In the genomic region with DNA sequence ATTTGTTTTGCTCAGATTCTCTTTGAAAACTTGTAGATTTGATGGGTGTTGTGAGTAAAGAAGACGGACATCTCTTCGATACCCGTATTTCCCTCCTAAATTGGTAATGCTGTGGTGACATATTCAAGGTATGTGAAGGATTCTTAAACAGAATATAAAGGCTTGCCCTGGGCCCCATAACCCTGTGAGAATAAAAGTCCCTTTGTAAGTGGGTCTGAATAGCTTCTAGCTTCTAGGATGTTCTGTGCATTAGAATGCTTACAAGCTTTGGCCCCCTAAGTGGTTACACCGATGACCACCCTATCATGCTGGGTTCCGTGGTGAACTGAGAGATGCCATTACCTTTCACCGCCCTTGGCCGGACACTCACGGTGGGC, we compare ENCODE assay signal across 8 cellular contexts. TPM values are rescaled to one million over a fixed set of nuclear protein-coding genes. Genes with fewer than 3 reads are reported as not detected.
DNase-seq lines count a peak whose midpoint lies in the region; ATAC-seq, FAIRE-seq and TF ChIP-seq lines count a peak whose summit lies in the region.

No MANE protein-coding gene starts in this region.

- no peak for DNase-seq in SJCRH30
- DNase-seq in fibroblast of lung (ENCODE audit: low read depth in 2 of 2), result no peak
- DNase-seq in retinal pigment epithelial cell (ENCODE audit: low read depth), result no peak
- no peak for DNase-seq in urothelium cell line (ENCODE audit: low spot score)

- H3K27ac ChIP-seq in SJCRH30 (peak overlapping the region; percentile 63), fibroblast of lung (ENCODE audit: insufficient read depth, low read length) (peak overlapping the region; percentile 69)

- H3K4me1 ChIP-seq in SJCRH30, result no peaks in the 10 kb centered on the region
- no peaks in the 10 kb centered on the region for H3K4me1 ChIP-seq in fibroblast of lung (ENCODE audit: control insufficient read depth, extremely low read depth, insufficient read depth, low read length)

- H3K9me3 ChIP-seq in SJCRH30 (replicated peaks) (no peaks in the 10 kb centered on the region), fibroblast of lung (ENCODE audit: control insufficient read depth, insufficient read depth, low read depth, low read length) (no peaks in the 10 kb centered on the region)

- peak overlapping the region; percentile 83 for H3K9ac ChIP-seq in fibroblast of lung (ENCODE audit: insufficient read depth, low read length)

- TF ChIP-seq CTCF in fibroblast of lung (conservative IDR thresholded peaks at IDR 0.05 in 1 of 2, IDR thresholded peaks at IDR 0.05 in 1 of 2; ENCODE audit: low read depth in 1 of 2, low read length in 2 of 2), result no peak
- no peak for TF ChIP-seq CTCF in retinal pigment epithelial cell (conservative IDR thresholded peaks at IDR 0.05; ENCODE audit: low read depth, low read length)

- ATAC-seq in GM21576 (IDR thresholded peaks at IDR 0.05; ENCODE audit: unreplicated experiment) (peak; percentile 20), HG02981 (IDR thresholded peaks at IDR 0.05; ENCODE audit: unreplicated experiment) (no peak), GM18867 (IDR thresholded peaks at IDR 0.05; ENCODE audit: unreplicated experiment) (no peak), GM19452 (IDR thresholded peaks at IDR 0.05; ENCODE audit: unreplicated experiment) (no peak)

- peaks cover 13% of the 10 kb centered on the region for H3K36me3 ChIP-seq in SJCRH30
- no peaks in the 10 kb centered on the region for H3K36me3 ChIP-seq in fibroblast of lung (ENCODE audit: control insufficient read depth, insufficient read depth, low read length)

- peak overlapping the region; percentile 99 for H2AFZ ChIP-seq in fibroblast of lung (ENCODE audit: low read length)

- H3K79me2 ChIP-seq in fibroblast of lung (ENCODE audit: control insufficient read depth, insufficient read depth, low read length), result peaks cover 39% of the 10 kb centered on the region

- peak overlapping the region; percentile 98 for H3K4me2 ChIP-seq in fibroblast of lung (ENCODE audit: extremely low read depth, insufficient read depth, low read length)

- H3K4me3 ChIP-seq in SJCRH30 (peak overlapping the region; percentile 84), fibroblast of lung (replicated peaks in 1 of 4; ENCODE audit: control extremely low read depth in 1 of 4, insufficient read depth in 1 of 4, low read depth in 3 of 4, low read length in 4 of 4) (peak overlapping the region; percentile 73 to 100 (median 77)), retinal pigment epithelial cell (ENCODE audit: low read length) (peak overlapping the region; percentile 89)

- no peak for FAIRE-seq in urothelium cell line (lab: Jason Lieb, UNC)

- no peaks in the 10 kb centered on the region for H4K20me1 ChIP-seq in fibroblast of lung (ENCODE audit: control insufficient read depth, extremely low read depth, insufficient read depth, low read length)

- H3K27me3 ChIP-seq in SJCRH30, result no peaks in the 10 kb centered on the region
- H3K27me3 ChIP-seq in fibroblast of lung (ENCODE audit: control insufficient read depth, insufficient read depth, low read length), result no peaks in the 10 kb centered on the region

RNA-seq across cellular contexts. Expression of a gene that starts 0.6 kb away (rescaled TPM):
- 17.9 and 20.4 TPM in 2 replicates for total RNA-seq in SJCRH30 (2014; rRNA removed; shearing (Covaris generic))
- total RNA-seq in fibroblast of lung, result 11.3 and 17.5 TPM in 2 replicates
- polyA plus RNA-seq in fibroblast of lung, result 14.9 and 20.7 TPM in 2 replicates
- polyA plus RNA-seq in fibroblast of lung (2012), result 10.5 and 13.8 TPM in 2 replicates
- polyA minus RNA-seq in fibroblast of lung (ENCODE audit: low replicate concordance), result 6.1 and 32.3 TPM in 2 replicates
